Comparison of ENCODE assay signal across 8 cellular contexts in the genomic region with DNA sequence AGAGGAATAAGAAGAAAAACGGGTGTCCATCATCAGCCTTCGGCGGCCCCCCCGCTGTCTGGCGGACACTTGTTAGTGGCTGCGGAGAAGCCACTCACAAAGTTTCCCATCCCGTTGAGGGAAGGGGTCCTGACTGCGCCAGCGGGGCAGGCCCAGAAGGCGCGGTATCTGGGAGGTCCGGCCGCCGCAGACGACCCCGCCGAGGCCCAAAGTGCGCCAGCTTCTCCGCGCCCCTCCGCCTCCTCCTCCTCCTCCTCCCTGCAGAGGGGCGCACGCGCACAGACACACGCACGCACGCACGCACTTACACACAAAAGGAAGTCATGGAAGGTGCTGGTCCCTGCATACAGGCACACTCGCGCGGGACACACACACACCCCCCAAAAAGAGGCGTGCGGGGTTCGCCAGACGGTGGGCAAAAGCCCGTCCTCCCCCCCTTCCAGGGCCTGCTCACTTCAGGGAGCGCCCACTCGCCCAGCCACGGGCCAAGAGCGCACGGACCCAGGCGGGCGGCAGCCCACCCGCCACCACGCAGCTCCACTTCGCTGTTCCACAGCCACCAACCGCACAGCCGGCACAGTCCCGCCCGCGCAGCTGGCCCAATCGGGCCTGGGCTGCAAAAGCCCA. TPM values are rescaled to one million over a fixed set of nuclear protein-coding genes. Genes with fewer than 3 reads are reported as not detected.
DNase-seq lines count a peak whose midpoint lies in the region; ATAC-seq and TF ChIP-seq lines count a peak whose summit lies in the region.

No MANE protein-coding gene starts in this region.

- H3K9me3 ChIP-seq in adipocyte (ENCODE audit: control insufficient read depth, low read length) (no peaks in the 10 kb centered on the region), skeletal muscle tissue (ENCODE audit: control insufficient read depth in 3 of 3, low read length in 3 of 3) (no peaks in the 10 kb centered on the region)

- ATAC-seq in HG02759 (IDR thresholded peaks at IDR 0.05; ENCODE audit: unreplicated experiment) (peak; percentile 71), GM18873 (IDR thresholded peaks at IDR 0.05; ENCODE audit: low FRiP score, unreplicated experiment) (no peak)

- peak overlapping the region; percentile 83 for H3K27ac ChIP-seq in skeletal muscle tissue (ENCODE audit: low read depth, low read length)

- H3K36me3 ChIP-seq in adipocyte (ENCODE audit: control insufficient read depth, insufficient read depth, low read length, severe bottlenecking): no peaks in the 10 kb centered on the region
- no peaks in the 10 kb centered on the region for H3K36me3 ChIP-seq in skeletal muscle tissue (ENCODE audit: control insufficient read depth in 3 of 3, insufficient read depth in 3 of 3, low read length in 3 of 3)

- H3K4me1 ChIP-seq in adipocyte (ENCODE audit: control insufficient read depth, insufficient read depth, low read length) (peaks cover 40% of the 10 kb centered on the region), skeletal muscle tissue (ENCODE audit: control insufficient read depth in 3 of 3, insufficient read depth in 3 of 3, low read length in 3 of 3) (peaks cover 5 to 15% (median 14%) of the 10 kb centered on the region in 3 donors)

- no peak for TF ChIP-seq CTCF in GM10248 (IDR thresholded peaks at IDR 0.05; ENCODE audit: control extremely low read depth, extremely low read depth, low read depth, missing control alignments)

- peak overlapping the region; percentile 83 for H3K4me3 ChIP-seq in adipocyte (ENCODE audit: low read length)
- peak overlapping the region; percentile 78 to 83 (median 81) for H3K4me3 ChIP-seq in skeletal muscle tissue (ENCODE audit: low read length in 3 of 3)

- POLR2A ChIA-PET in GM10248 (lab: Yijun Ruan, JAX): no interaction called here

- CTCF ChIA-PET in GM10248 (lab: Yijun Ruan, JAX): interaction anchor here (1.0 to 1.4 kb wide), 2 partner anchors 8 to 40 kb away, joined by 3 to 5 read pairs; no protein-coding TSS in a partner anchor

- peak; percentile 86 for DNase-seq in GM10248 (ENCODE audit: extremely low spot score)
- peak; percentile 11 for DNase-seq in SK-N-DZ (ENCODE audit: low spot score)
- DNase-seq in adipocyte (ENCODE audit: low read depth): peak; percentile 75
- DNase-seq in hypothalamus (lab: John Stamatoyannopoulos, UW): peak in 42 of 51 donors; percentile 4 to 68 (median 32)
- no peak for DNase-seq in superior temporal gyrus (ENCODE audit: extremely low spot score)

- peak overlapping the region; percentile 84 for H3K9ac ChIP-seq in adipocyte (ENCODE audit: low read length)
- peak overlapping the region; percentile 81 to 90 (median 84) for H3K9ac ChIP-seq in skeletal muscle tissue (ENCODE audit: low read depth in 1 of 3, low read length in 3 of 3)

- H3K27me3 ChIP-seq in adipocyte (replicated peaks; ENCODE audit: control insufficient read depth, insufficient read depth, low read length): no peaks in the 10 kb centered on the region
- no peaks in the 10 kb centered on the region for H3K27me3 ChIP-seq in skeletal muscle tissue (ENCODE audit: control insufficient read depth in 3 of 3, insufficient read depth in 3 of 3, low read length in 3 of 3)

RNA-seq across cellular contexts. Expression of a gene that starts 18.0 kb away (rescaled TPM):
- polyA plus RNA-seq in SK-N-DZ (2014; cell fraction: cytosol; rRNA removed): 6.4 and 7.6 TPM in 2 replicates
- polyA plus RNA-seq in SK-N-DZ (2014; cell fraction: nucleus; rRNA removed): 4.4 and 5.2 TPM in 2 replicates
- 17.7 TPM for total RNA-seq in skeletal muscle tissue
